Comparison of ENCODE assay signal across 1 cellular context in the genomic region with DNA sequence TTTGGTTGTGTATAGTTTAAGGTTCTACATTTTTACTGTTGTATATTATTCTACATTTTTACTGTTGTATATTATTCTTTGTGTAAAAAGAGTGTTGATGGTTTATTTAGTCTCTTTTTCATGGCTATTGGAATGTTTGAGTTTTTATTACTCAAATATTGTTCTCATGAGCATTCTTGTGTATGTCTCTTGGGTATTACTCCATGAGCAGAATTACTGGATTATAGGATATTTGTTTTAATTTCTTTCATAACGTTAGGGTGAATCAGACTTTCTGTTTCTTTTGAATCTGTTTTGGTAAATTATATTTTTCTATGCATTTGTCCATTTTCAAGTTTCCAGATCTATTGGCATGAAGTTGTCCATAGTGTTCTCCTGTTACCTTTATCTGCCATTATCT.
TF ChIP-seq lines count a peak whose summit lies in the region.

No MANE protein-coding gene starts in this region.

TF ChIP-seq in SK-N-SH, 30 proteins besides CTCF, POLR2A, EP300 and RAD21 (continued from another document):
- TF ChIP-seq, protein P1, sequence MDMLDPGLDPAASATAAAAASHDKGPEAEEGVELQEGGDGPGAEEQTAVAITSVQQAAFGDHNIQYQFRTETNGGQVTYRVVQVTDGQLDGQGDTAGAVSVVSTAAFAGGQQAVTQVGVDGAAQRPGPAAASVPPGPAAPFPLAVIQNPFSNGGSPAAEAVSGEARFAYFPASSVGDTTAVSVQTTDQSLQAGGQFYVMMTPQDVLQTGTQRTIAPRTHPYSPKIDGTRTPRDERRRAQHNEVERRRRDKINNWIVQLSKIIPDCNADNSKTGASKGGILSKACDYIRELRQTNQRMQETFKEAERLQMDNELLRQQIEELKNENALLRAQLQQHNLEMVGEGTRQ (IDR thresholded peaks at IDR 0.05; ENCODE audit: borderline replicate concordance, low read depth, low read length), result no peak
- TF ChIP-seq CHD2 (IDR thresholded peaks at IDR 0.05; ENCODE audit: low read length, partially characterized antibody), result no peak
